27 cellular contexts compared by ENCODE assay signal in genomic region chr11:73396985-73397384, GRCh38. TPM values are rescaled to one million over a fixed set of nuclear protein-coding genes. Genes with fewer than 3 reads are reported as not detected.
DNase-seq lines count a peak whose midpoint lies in the region; ATAC-seq and TF ChIP-seq lines count a peak whose summit lies in the region.
"Had no signal": no experiment of that assay in that cellular context is flagged by ENCODE, and none has a peak within 500 bp of the region (broad histone marks: within the 10 kb centered on the region; RNA-seq: fewer than 3 reads in every experiment).

No MANE protein-coding gene starts in this region.

- 80 to 82% methylated on average over 7 of the region's 7 CpGs for WGBS in thyroid gland, 2 donors

- H3K4me1 Mint-ChIP-seq in activated naive CD8-positive, alpha-beta T cell treated with anti-CD3 and anti-CD28 coated beads, Interleukin-2, amount 10 ng/mL, durations not matched to agents 7 days and 5 days: peaks cover 4% of the 10 kb centered on the region
- H3K4me1 Mint-ChIP-seq in activated naive CD8-positive, alpha-beta T cell treated with anti-CD3 and anti-CD28 coated beads, Interleukin-2, amount 50 U/mL, for 24 hours: peaks cover 1% of the 10 kb centered on the region
- H3K4me1 Mint-ChIP-seq in stimulated activated effector memory CD8-positive, alpha-beta T cell treated with anti-CD3 and anti-CD28 coated beads, Interleukin-12 subunit alpha, Interleukin-12 subunit beta, amount 100 ng/mL, for 72 hours: peaks cover 13% of the 10 kb centered on the region
- H3K4me1 Mint-ChIP-seq: CD8-positive, alpha-beta memory T cell had no signal

- POLR2A ChIA-PET in activated naive CD8-positive, alpha-beta T cell treated with anti-CD3 and anti-CD28 coated beads, Interleukin-2, amount 10 ng/mL, durations not matched to agents 7 days and 5 days (lab: Charles Lee): interaction anchor here (1.2 kb wide), 1 partner anchor 12 kb away, joined by 3 read pairs; no protein-coding TSS in a partner anchor

- no peak for TF ChIP-seq POLR2A in Peyer's patch (IDR thresholded peaks at IDR 0.05)
- no peak for TF ChIP-seq POLR2A in thyroid gland (IDR thresholded peaks at IDR 0.05)

- no peak for DNase-seq in activated naive CD8-positive, alpha-beta T cell treated with anti-CD3 and anti-CD28 coated beads, Interleukin-2, amount 10 ng/mL, durations not matched to agents 7 days and 5 days
- no peak for DNase-seq in activated naive CD8-positive, alpha-beta T cell treated with anti-CD3 and anti-CD28 coated beads, Interleukin-2, amount 50 U/mL, for 24 hours
- DNase-seq in Peyer's patch (peak in 2 of 3 donors; percentile 24 to 35), left lung (no peak), RKO (ENCODE audit: low spot score) (no peak), thyroid gland (no peak), UCSD-AML1 (lab: John Stamatoyannopoulos, UW; ENCODE audit: unreplicated experiment) (no peak)
- no peak for DNase-seq in stimulated activated effector memory CD8-positive, alpha-beta T cell treated with anti-CD3 and anti-CD28 coated beads, Interleukin-12 subunit alpha, Interleukin-12 subunit beta, amount 100 ng/mL, for 72 hours (ENCODE audit: low spot score in 2 of 2)
- DNase-seq: activated CD4-positive, CD25-positive, alpha-beta regulatory T cell treated with anti-CD3 and anti-CD28 coated beads, Interleukin-2, amount 50 U/mL, for 72 hours; activated effector memory CD4-positive, alpha-beta T cell treated with Interleukin-2 at 50 U/mL for 16 hours; AML-193; CD8-positive, alpha-beta memory T cell; dermis blood vessel endothelial cell; endodermal cell; head of caudate nucleus; IMR-90; NCI-H146; NCI-H446 treated with DMSO at 0.1 percent for 48 hours; NCI-H82; stimulated activated CD4-positive, alpha-beta T cell treated with anti-CD3 and anti-CD28 coated beads, Interleukin-1b, Interleukin-23, amount 100 ng/mL, for 48 hours; tibial artery had no signal

- H3K9me3 Mint-ChIP-seq in activated naive CD8-positive, alpha-beta T cell treated with anti-CD3 and anti-CD28 coated beads, Interleukin-2, amount 10 ng/mL, durations not matched to agents 7 days and 5 days: no peaks in the 10 kb centered on the region
- H3K9me3 Mint-ChIP-seq in activated naive CD8-positive, alpha-beta T cell treated with anti-CD3 and anti-CD28 coated beads, Interleukin-2, amount 50 U/mL, for 24 hours: no peaks in the 10 kb centered on the region
- H3K9me3 Mint-ChIP-seq in stimulated activated effector memory CD8-positive, alpha-beta T cell treated with anti-CD3 and anti-CD28 coated beads, Interleukin-12 subunit alpha, Interleukin-12 subunit beta, amount 100 ng/mL, for 72 hours: no peaks in the 10 kb centered on the region
- H3K9me3 Mint-ChIP-seq: CD8-positive, alpha-beta memory T cell; endodermal cell; nephron had no signal

- intact Hi-C loops in left lung (cut with DNase I) (loop anchor here in 1 of 2 donors (10.0 kb wide), 1 partner anchor 258 kb away; no protein-coding TSS in a partner anchor), thyroid gland (cut with DNase I) (loop anchor here (5.0 kb wide), 1 partner anchor 265 kb away; no protein-coding TSS in a partner anchor)

- ATAC-seq in activated naive CD8-positive, alpha-beta T cell treated with anti-CD3 and anti-CD28 coated beads, Interleukin-2, amount 10 ng/mL, durations not matched to agents 7 days and 5 days (ENCODE audit: low read depth): no peak
- no peak for ATAC-seq in activated naive CD8-positive, alpha-beta T cell treated with anti-CD3 and anti-CD28 coated beads, Interleukin-2, amount 50 U/mL, for 24 hours
- peak; percentile 63 for ATAC-seq in left lung
- ATAC-seq in stimulated activated effector memory CD8-positive, alpha-beta T cell treated with anti-CD3 and anti-CD28 coated beads, Interleukin-12 subunit alpha, Interleukin-12 subunit beta, amount 100 ng/mL, for 72 hours: no peak
- ATAC-seq: body of pancreas, esophagus mucosa had no signal

- H3K36me3 Mint-ChIP-seq in activated naive CD8-positive, alpha-beta T cell treated with anti-CD3 and anti-CD28 coated beads, Interleukin-2, amount 10 ng/mL, durations not matched to agents 7 days and 5 days: peaks cover 12% of the 10 kb centered on the region
- peaks cover 17% of the 10 kb centered on the region for H3K36me3 Mint-ChIP-seq in activated naive CD8-positive, alpha-beta T cell treated with anti-CD3 and anti-CD28 coated beads, Interleukin-2, amount 50 U/mL, for 24 hours (ENCODE audit: low read depth)
- H3K36me3 Mint-ChIP-seq in stimulated activated effector memory CD8-positive, alpha-beta T cell treated with anti-CD3 and anti-CD28 coated beads, Interleukin-12 subunit alpha, Interleukin-12 subunit beta, amount 100 ng/mL, for 72 hours: peaks cover 90% of the 10 kb centered on the region

- no peak for TF ChIP-seq CTCF in Peyer's patch (IDR thresholded peaks at IDR 0.05)
- no peak for TF ChIP-seq CTCF in left lung (IDR thresholded peaks at IDR 0.05)
- TF ChIP-seq CTCF in thyroid gland (IDR thresholded peaks at IDR 0.05): no peak

- H3K36me3 ChIP-seq in Peyer's patch (no peaks in the 10 kb centered on the region), left lung (peaks cover 0 to 83% of the 10 kb centered on the region in 2 donors), thyroid gland (no peaks in the 10 kb centered on the region)
- H3K36me3 ChIP-seq: right atrium auricular region, tibial artery had no signal

- H3K27ac ChIP-seq in Peyer's patch: no peak overlapping the region
- no peak overlapping the region for H3K27ac ChIP-seq in left lung
- no peak overlapping the region for H3K27ac ChIP-seq in thyroid gland
- H3K27ac ChIP-seq: body of pancreas, parathyroid adenoma, right atrium auricular region, SK-N-MC, tibial artery had no signal

- no peaks in the 10 kb centered on the region for H3K9me3 ChIP-seq in Peyer's patch
- H3K9me3 ChIP-seq in left lung: no peaks in the 10 kb centered on the region
- no peaks in the 10 kb centered on the region for H3K9me3 ChIP-seq in thyroid gland
- H3K9me3 ChIP-seq: body of pancreas, right atrium auricular region, tibial artery had no signal

- H3K4me1 ChIP-seq in Peyer's patch (no peaks in the 10 kb centered on the region), left lung (peaks cover 0 to 19% of the 10 kb centered on the region in 2 donors), thyroid gland (no peaks in the 10 kb centered on the region)
- H3K4me1 ChIP-seq: body of pancreas, parathyroid adenoma had no signal

- H3K27me3 ChIP-seq in Peyer's patch (no peaks in the 10 kb centered on the region), left lung (no peaks in the 10 kb centered on the region), thyroid gland (no peaks in the 10 kb centered on the region)
- H3K27me3 ChIP-seq: body of pancreas, right atrium auricular region, tibial artery had no signal

- peak overlapping the region; percentile 25 for H3K27ac Mint-ChIP-seq in activated naive CD8-positive, alpha-beta T cell treated with anti-CD3 and anti-CD28 coated beads, Interleukin-2, amount 10 ng/mL, durations not matched to agents 7 days and 5 days
- no peak overlapping the region for H3K27ac Mint-ChIP-seq in activated naive CD8-positive, alpha-beta T cell treated with anti-CD3 and anti-CD28 coated beads, Interleukin-2, amount 50 U/mL, for 24 hours
- peak overlapping the region; percentile 83 for H3K27ac Mint-ChIP-seq in stimulated activated effector memory CD8-positive, alpha-beta T cell treated with anti-CD3 and anti-CD28 coated beads, Interleukin-12 subunit alpha, Interleukin-12 subunit beta, amount 100 ng/mL, for 72 hours
- H3K27ac Mint-ChIP-seq: endodermal cell, nephron had no signal

- H3K4me3 ChIP-seq in Peyer's patch (no peak overlapping the region), left lung (no peak overlapping the region), thyroid gland (replicated peaks in 1 of 3) (no peak overlapping the region)
- H3K4me3 ChIP-seq: body of pancreas, right atrium auricular region, SK-N-MC, tibial artery had no signal

- H3K4me3 Mint-ChIP-seq in activated naive CD8-positive, alpha-beta T cell treated with anti-CD3 and anti-CD28 coated beads, Interleukin-2, amount 10 ng/mL, durations not matched to agents 7 days and 5 days: no peak overlapping the region
- no peak overlapping the region for H3K4me3 Mint-ChIP-seq in activated naive CD8-positive, alpha-beta T cell treated with anti-CD3 and anti-CD28 coated beads, Interleukin-2, amount 50 U/mL, for 24 hours
- no peak overlapping the region for H3K4me3 Mint-ChIP-seq in stimulated activated effector memory CD8-positive, alpha-beta T cell treated with anti-CD3 and anti-CD28 coated beads, Interleukin-12 subunit alpha, Interleukin-12 subunit beta, amount 100 ng/mL, for 72 hours
- H3K4me3 Mint-ChIP-seq: endodermal cell, nephron had no signal

- no peaks in the 10 kb centered on the region for H3K27me3 Mint-ChIP-seq in activated naive CD8-positive, alpha-beta T cell treated with anti-CD3 and anti-CD28 coated beads, Interleukin-2, amount 10 ng/mL, durations not matched to agents 7 days and 5 days
- H3K27me3 Mint-ChIP-seq in activated naive CD8-positive, alpha-beta T cell treated with anti-CD3 and anti-CD28 coated beads, Interleukin-2, amount 50 U/mL, for 24 hours: no peaks in the 10 kb centered on the region
- H3K27me3 Mint-ChIP-seq: CD8-positive, alpha-beta memory T cell had no signal

RNA-seq across cellular contexts. Expression of gene RELT, which starts 20.8 kb away (rescaled TPM):
- total RNA-seq in activated naive CD8-positive, alpha-beta T cell treated with anti-CD3 and anti-CD28 coated beads, Interleukin-2, amount 10 ng/mL, durations not matched to agents 7 days and 5 days: 10 to 100 TPM; 26.2 to 28.4 TPM
- total RNA-seq in Peyer's patch: 10 to 100 TPM in 1 of 4 donors, 1 to 10 TPM in 3; 1.2 to 19.0 (median 4.7) TPM
- 10 to 100 TPM; 11.7 to 30.7 TPM for total RNA-seq in left lung
- 1 to 10 TPM; 1.6 to 3.5 (median 1.9) TPM for total RNA-seq in thyroid gland

Comparison
In these comparisons a context has a peak if more than half of its experiments do, and no peak if none do; other contexts are left out.
1. DNase-seq: peak in Peyer's patch (2 of 3); none in activated naive CD8-positive, alpha-beta T cell treated with anti-CD3 and anti-CD28 coated beads, Interleukin-2, amount 10 ng/mL, durations not matched to agents 7 days and 5 days (single experiment), activated naive CD8-positive, alpha-beta T cell treated with anti-CD3 and anti-CD28 coated beads, Interleukin-2, amount 50 U/mL, for 24 hours (single experiment), left lung (0 of 2), stimulated activated effector memory CD8-positive, alpha-beta T cell treated with anti-CD3 and anti-CD28 coated beads, Interleukin-12 subunit alpha, Interleukin-12 subunit beta, amount 100 ng/mL, for 72 hours (0 of 2), RKO (single experiment), thyroid gland (0 of 2) and UCSD-AML1 (single experiment).